In genomic region chr13:60765700-60766411, GRCh38 we compare ENCODE assay signal across 21 cellular contexts.
DNase-seq lines count a peak whose midpoint lies in the region; ATAC-seq, FAIRE-seq and TF ChIP-seq lines count a peak whose summit lies in the region.
"Had no signal": no experiment of that assay in that cellular context is flagged by ENCODE, and none has a peak within 500 bp of the region (broad histone marks: within the 10 kb centered on the region; RNA-seq: fewer than 3 reads in every experiment).

No MANE protein-coding gene starts in this region.

- DNase-seq in NCI-H460 (ENCODE audit: extremely low read depth, low read depth) (peak; percentile 54), choroid plexus epithelial cell (ENCODE audit: low read depth) (peak; percentile 20), keratinocyte (ENCODE audit: low read depth, low spot score) (no peak), renal cortical epithelial cell (ENCODE audit: low read depth) (peak; percentile 89), NCI-H774 (lab: John Stamatoyannopoulos, UW) (no peak), stomach (no peak)
- DNase-seq in T-helper 2 cell treated with Interferon-gamma antibody and Interleukin-4, amounts not matched to agents 5 μg/mL and 100 μg/mL, for 36 hours (ENCODE audit: low spot score): no peak
- DNase-seq: activated CD4-positive, alpha-beta T cell treated with anti-CD3 and anti-CD28 coated beads for 48 hours; activated T-cell treated with anti-CD3 and anti-CD28 coated beads, Interleukin-2, amount 50 U/mL, for 48 hours; amniotic stem cell; hippocampal formation; MG63; midbrain; NCI-H2107; posterior cingulate gyrus; stimulated activated CD4-positive, alpha-beta T cell treated with anti-CD3 and anti-CD28 coated beads, Interleukin-2, amount 100 ng/mL, for 48 hours; T-cell had no signal

- no peak for TF ChIP-seq CTCF in choroid plexus epithelial cell (conservative IDR thresholded peaks at IDR 0.05; ENCODE audit: low read depth, low read length)
- TF ChIP-seq CTCF in keratinocyte (optimal IDR thresholded peaks at IDR 0.05 in 1 of 3, IDR thresholded peaks at IDR 0.05 in 1 of 3, conservative IDR thresholded peaks at IDR 0.05 in 1 of 3; ENCODE audit: extremely low read depth in 1 of 3, insufficient read depth in 2 of 3, low read length in 3 of 3): no peak
- TF ChIP-seq CTCF in stomach (IDR thresholded peaks at IDR 0.05): no peak

- intact Hi-C loops in stomach (cut with DNase I; ENCODE audit: low total_unique reads): no loop called here

- 37 to 53% (median 41%) methylated on average over 5 of the region's 5 CpGs for WGBS in stomach, 5 donors

- H3K9me3 ChIP-seq in keratinocyte (ENCODE audit: control insufficient read depth, low read depth, low read length) (no peaks in the 10 kb centered on the region), stomach (no peaks in the 10 kb centered on the region)
- H3K9me3 ChIP-seq: MG63 had no signal

- no peak for TF ChIP-seq EP300 in stomach (IDR thresholded peaks at IDR 0.05)

- H3K27me3 ChIP-seq in keratinocyte (ENCODE audit: control insufficient read depth, extremely low read depth, insufficient read depth, low read length) (no peaks in the 10 kb centered on the region), stomach (no peaks in the 10 kb centered on the region)
- H3K27me3 ChIP-seq: MG63 had no signal

- no peak for TF ChIP-seq POLR2A in stomach (IDR thresholded peaks at IDR 0.05)

- no peak overlapping the region for H3K27ac Mint-ChIP-seq in T-helper 2 cell treated with Interferon-gamma antibody and Interleukin-4, amounts not matched to agents 5 μg/mL and 100 μg/mL, for 36 hours
- H3K27ac Mint-ChIP-seq: B cell; stimulated activated memory B cell treated with anti-CD40 and anti-IgM and Interleukin-4, amounts not matched to agents 10 μg/mL and 1 μg/mL and 100 μg/mL, for 72 hours; T-cell had no signal

- H3K9me1 ChIP-seq in keratinocyte (ENCODE audit: control insufficient read depth, extremely low read depth, insufficient read depth, low read length): no peaks in the 10 kb centered on the region

- peak; percentile 64 for FAIRE-seq in keratinocyte (lab: Jason Lieb, UNC)
- FAIRE-seq: endometrium had no signal

- no peak overlapping the region for H3K9ac ChIP-seq in keratinocyte (ENCODE audit: control insufficient read depth, extremely low read depth, insufficient read depth, low read length)

- no peaks in the 10 kb centered on the region for H3K79me2 ChIP-seq in keratinocyte (ENCODE audit: control insufficient read depth, insufficient read depth, low read length)

- peaks cover 19% of the 10 kb centered on the region for H3K9me3 Mint-ChIP-seq in T-helper 2 cell treated with Interferon-gamma antibody and Interleukin-4, amounts not matched to agents 5 μg/mL and 100 μg/mL, for 36 hours

- ATAC-seq in GM18907 (IDR thresholded peaks at IDR 0.05; ENCODE audit: unreplicated experiment): no peak
- ATAC-seq: stimulated activated memory B cell treated with anti-CD40 and anti-IgM and Interleukin-4, amounts not matched to agents 10 μg/mL and 1 μg/mL and 100 μg/mL, for 72 hours; T-cell had no signal

- H3K4me3 Mint-ChIP-seq in T-helper 2 cell treated with Interferon-gamma antibody and Interleukin-4, amounts not matched to agents 5 μg/mL and 100 μg/mL, for 36 hours: no peak overlapping the region
- H3K4me3 Mint-ChIP-seq: B cell; stimulated activated memory B cell treated with anti-CD40 and anti-IgM and Interleukin-4, amounts not matched to agents 10 μg/mL and 1 μg/mL and 100 μg/mL, for 72 hours; T-cell had no signal

- no peaks in the 10 kb centered on the region for H3K27me3 Mint-ChIP-seq in T-helper 2 cell treated with Interferon-gamma antibody and Interleukin-4, amounts not matched to agents 5 μg/mL and 100 μg/mL, for 36 hours (ENCODE audit: low read depth)
- H3K27me3 Mint-ChIP-seq: B cell; stimulated activated memory B cell treated with anti-CD40 and anti-IgM and Interleukin-4, amounts not matched to agents 10 μg/mL and 1 μg/mL and 100 μg/mL, for 72 hours; T-cell had no signal

- H3K36me3 ChIP-seq in keratinocyte (ENCODE audit: control insufficient read depth in 2 of 2, extremely low read depth in 1 of 2, insufficient read depth in 2 of 2, low read length in 2 of 2) (no peaks in the 10 kb centered on the region), stomach (no peaks in the 10 kb centered on the region)
- H3K36me3 ChIP-seq: MG63 had no signal

- H3K4me3 ChIP-seq in choroid plexus epithelial cell (ENCODE audit: low read depth, low read length) (no peak overlapping the region), keratinocyte (ENCODE audit: control insufficient read depth in 2 of 3, extremely low read depth in 1 of 3, insufficient read depth in 2 of 3, low read depth in 1 of 3, low read length in 3 of 3) (no peak overlapping the region), stomach (no peak overlapping the region)
- H3K4me3 ChIP-seq: MG63 had no signal

- peaks cover 15% of the 10 kb centered on the region for H3K4me1 ChIP-seq in keratinocyte (ENCODE audit: control insufficient read depth, extremely low read depth, insufficient read depth, low read length)
- peaks cover 0 to 15% (median 3%) of the 10 kb centered on the region in 4 donors for H3K4me1 ChIP-seq in stomach

- peak overlapping the region; percentile 65 for H3K4me2 ChIP-seq in keratinocyte (ENCODE audit: control insufficient read depth, extremely low read depth, insufficient read depth, low read depth, low read length)

- no peaks in the 10 kb centered on the region for H4K20me1 ChIP-seq in keratinocyte (ENCODE audit: control insufficient read depth, extremely low read depth, insufficient read depth, low read length)

- H2AFZ ChIP-seq in keratinocyte (ENCODE audit: control insufficient read depth, low read length): peak overlapping the region; percentile 77

- no peaks in the 10 kb centered on the region for H3K36me3 Mint-ChIP-seq in T-helper 2 cell treated with Interferon-gamma antibody and Interleukin-4, amounts not matched to agents 5 μg/mL and 100 μg/mL, for 36 hours (ENCODE audit: low read depth)
- H3K36me3 Mint-ChIP-seq: stimulated activated memory B cell treated with anti-CD40 and anti-IgM and Interleukin-4, amounts not matched to agents 10 μg/mL and 1 μg/mL and 100 μg/mL, for 72 hours; T-cell had no signal

- H3K27ac ChIP-seq in keratinocyte (ENCODE audit: control insufficient read depth, insufficient read depth, low read length) (peak overlapping the region; percentile 46), stomach (no peak overlapping the region)

- no peaks in the 10 kb centered on the region for H3K4me1 Mint-ChIP-seq in T-helper 2 cell treated with Interferon-gamma antibody and Interleukin-4, amounts not matched to agents 5 μg/mL and 100 μg/mL, for 36 hours (ENCODE audit: low read depth)
- H3K4me1 Mint-ChIP-seq: B cell; stimulated activated memory B cell treated with anti-CD40 and anti-IgM and Interleukin-4, amounts not matched to agents 10 μg/mL and 1 μg/mL and 100 μg/mL, for 72 hours; T-cell had no signal

- dilution Hi-C loops in keratinocyte (cut with MboI; ENCODE audit: extremely low pct_ligation_motif_present, low sequenced_read_pairs): no loop called here

Comparison
In these comparisons a context has a peak if more than half of its experiments do, and no peak if none do; other contexts are left out.
1. DNase-seq: peak in NCI-H460 (single experiment), choroid plexus epithelial cell (single experiment) and renal cortical epithelial cell (single experiment); none in keratinocyte (single experiment), NCI-H774 (single experiment), stomach (single experiment) and T-helper 2 cell treated with Interferon-gamma antibody and Interleukin-4, amounts not matched to agents 5 μg/mL and 100 μg/mL, for 36 hours (single experiment).